In genomic region chr20:18288748-18289705, GRCh38 we compare ENCODE assay signal across 8 cellular contexts. TPM values are rescaled to one million over a fixed set of nuclear protein-coding genes. Genes with fewer than 3 reads are reported as not detected.
DNase-seq lines count a peak whose midpoint lies in the region; TF ChIP-seq lines count a peak whose summit lies in the region.

No MANE protein-coding gene starts in this region.

- peak overlapping the region; percentile 81 for H3K4me2 ChIP-seq in OCI-LY1 (ENCODE audit: low read length)

- peak overlapping the region; percentile 78 for H2AFZ ChIP-seq in OCI-LY1 (ENCODE audit: low read length)

- H3K27me3 ChIP-seq in OCI-LY1 (ENCODE audit: insufficient read depth, low read length) = no peaks in the 10 kb centered on the region; the same call in 1 of the 2 replicates
- no peaks in the 10 kb centered on the region for H3K27me3 ChIP-seq in mucosa of stomach (ENCODE audit: control insufficient read depth, insufficient read depth, low read length)

- DNase-seq in T-helper 1 cell (no peak), NCI-H774 (lab: John Stamatoyannopoulos, UW) (no peak), mucosa of gallbladder (ENCODE audit: low spot score) (no peak)
- DNase-seq in activated effector memory CD4-positive, alpha-beta T cell treated with anti-CD3 and anti-CD28 coated beads, Interleukin-2, amount 50 U/mL, for 16 hours = no peak

- no peaks in the 10 kb centered on the region for H3K9me2 ChIP-seq in OCI-LY1 (ENCODE audit: low read depth, low read length)

- H3K9ac ChIP-seq in OCI-LY1 (ENCODE audit: low read length) (peak overlapping the region; percentile 81), mucosa of stomach (ENCODE audit: low read length) (peak overlapping the region; percentile 95)

- H3K27me3 Mint-ChIP-seq in T-helper 1 cell treated with Interleukin-12 subunit alpha and Interleukin-12 subunit beta and Interleukin-4 antibody, amounts not matched to agents 30 μg/mL and 1 μg/mL, for 36 hours (ENCODE audit: low read depth) = peaks cover 21% of the 10 kb centered on the region
- H3K27me3 Mint-ChIP-seq in dendritic cell treated with granulocyte-macrophage colony-stimulating factor and Interleukin-4, amounts not matched to agents 40 ng/mL and 50 ng/mL, for 4 days = peaks cover 21% of the 10 kb centered on the region

- peak overlapping the region; percentile 79 for H3K27ac ChIP-seq in OCI-LY1 (ENCODE audit: low read depth, low read length, poor library complexity, severe bottlenecking)

- H3K4me1 Mint-ChIP-seq in T-helper 1 cell treated with Interleukin-12 subunit alpha and Interleukin-12 subunit beta and Interleukin-4 antibody, amounts not matched to agents 30 μg/mL and 1 μg/mL, for 36 hours (ENCODE audit: low read depth) = peaks cover 17% of the 10 kb centered on the region
- H3K4me1 Mint-ChIP-seq in dendritic cell treated with granulocyte-macrophage colony-stimulating factor and Interleukin-4, amounts not matched to agents 40 ng/mL and 50 ng/mL, for 4 days (ENCODE audit: low read depth) = peaks cover 17% of the 10 kb centered on the region

- peaks cover 26% of the 10 kb centered on the region for H3K9me3 Mint-ChIP-seq in T-helper 1 cell treated with Interleukin-12 subunit alpha and Interleukin-12 subunit beta and Interleukin-4 antibody, amounts not matched to agents 30 μg/mL and 1 μg/mL, for 36 hours
- peaks cover 29% of the 10 kb centered on the region for H3K9me3 Mint-ChIP-seq in dendritic cell treated with granulocyte-macrophage colony-stimulating factor and Interleukin-4, amounts not matched to agents 40 ng/mL and 50 ng/mL, for 4 days

- H3K9me3 ChIP-seq in OCI-LY1 (ENCODE audit: low read length) = peaks cover 14% of the 10 kb centered on the region
- H3K9me3 ChIP-seq in mucosa of stomach (ENCODE audit: control insufficient read depth, low read length) = no peaks in the 10 kb centered on the region

- peak overlapping the region; percentile 96 for H3K4me3 Mint-ChIP-seq in T-helper 1 cell treated with Interleukin-12 subunit alpha and Interleukin-12 subunit beta and Interleukin-4 antibody, amounts not matched to agents 30 μg/mL and 1 μg/mL, for 36 hours
- H3K4me3 Mint-ChIP-seq in dendritic cell treated with granulocyte-macrophage colony-stimulating factor and Interleukin-4, amounts not matched to agents 40 ng/mL and 50 ng/mL, for 4 days = peak overlapping the region; percentile 94

- no peaks in the 10 kb centered on the region for H4K20me1 ChIP-seq in OCI-LY1 (ENCODE audit: insufficient read depth, low read length)

- no peaks in the 10 kb centered on the region for H3F3A ChIP-seq in OCI-LY1 (ENCODE audit: insufficient read depth, low read length)

- H3K36me3 Mint-ChIP-seq in T-helper 1 cell treated with Interleukin-12 subunit alpha and Interleukin-12 subunit beta and Interleukin-4 antibody, amounts not matched to agents 30 μg/mL and 1 μg/mL, for 36 hours (ENCODE audit: low read depth) = peaks cover 35% of the 10 kb centered on the region
- H3K36me3 Mint-ChIP-seq in dendritic cell treated with granulocyte-macrophage colony-stimulating factor and Interleukin-4, amounts not matched to agents 40 ng/mL and 50 ng/mL, for 4 days (ENCODE audit: low read depth) = peaks cover 39% of the 10 kb centered on the region

- intact Hi-C loops in dendritic cell treated with granulocyte-macrophage colony-stimulating factor and Interleukin-4, amounts not matched to agents 40 ng/mL and 50 ng/mL, for 4 days (cut with micrococcal nuclease) = loop anchor here (5.0 to 10.0 kb wide), 4 partner anchors 178 to 1554 kb away; partner anchors contain the start of genes DZANK1, POLR3F, SMIM26 and SNRPB2

- peak overlapping the region; percentile 95 for H3K4me3 ChIP-seq in OCI-LY1 (ENCODE audit: low read depth, low read length, poor library complexity, severe bottlenecking)
- H3K4me3 ChIP-seq in mucosa of stomach (ENCODE audit: low read length) = peak overlapping the region; percentile 96

- H3K79me2 ChIP-seq in OCI-LY1 (ENCODE audit: insufficient read depth, low read length) = no peaks in the 10 kb centered on the region

- H3K4me1 ChIP-seq in OCI-LY1 (ENCODE audit: insufficient read depth, low read length, severe bottlenecking) (peaks cover 21% of the 10 kb centered on the region), mucosa of stomach (ENCODE audit: control insufficient read depth, insufficient read depth, low read length) (no peaks in the 10 kb centered on the region)

- no peak for TF ChIP-seq CTCF in OCI-LY1 (IDR thresholded peaks at IDR 0.05; ENCODE audit: low read length)

- peak overlapping the region; percentile 99 for H3K27ac Mint-ChIP-seq in T-helper 1 cell treated with Interleukin-12 subunit alpha and Interleukin-12 subunit beta and Interleukin-4 antibody, amounts not matched to agents 30 μg/mL and 1 μg/mL, for 36 hours
- peak overlapping the region; percentile 98 for H3K27ac Mint-ChIP-seq in dendritic cell treated with granulocyte-macrophage colony-stimulating factor and Interleukin-4, amounts not matched to agents 40 ng/mL and 50 ng/mL, for 4 days

- H3K36me3 ChIP-seq in OCI-LY1 (ENCODE audit: insufficient read depth, low read length) = peaks cover 11% of the 10 kb centered on the region
- peaks cover 4% of the 10 kb centered on the region for H3K36me3 ChIP-seq in mucosa of stomach (ENCODE audit: control insufficient read depth, insufficient read depth, low read length)

RNA-seq across cellular contexts. Expression of gene ZNF133, which starts 0.7 kb away (rescaled TPM):
- total RNA-seq in mucosa of gallbladder = 12.7 TPM
